In genomic region chr3:13566769-13567310, GRCh38 we compare ENCODE assay signal across 24 cellular contexts. TPM values are rescaled to one million over a fixed set of nuclear protein-coding genes. Genes with fewer than 3 reads are reported as not detected.
"Had no signal": no experiment of that assay in that cellular context is flagged by ENCODE, and none has a peak within 500 bp of the region (broad histone marks: within the 10 kb centered on the region; RNA-seq: fewer than 3 reads in every experiment).

No MANE protein-coding gene starts in this region.

- H3K4me3 ChIP-seq: coronary artery, left ventricle myocardium inferior, lower lobe of right lung, ovary, skin epidermis, suprapubic skin, thyroid gland had no signal

- FAIRE-seq: endothelial cell of umbilical vein, keratinocyte, urothelium cell line had no signal

- H3K9me3 Mint-ChIP-seq: endodermal cell; immature natural killer cell; memory B cell; natural killer cell treated with Interleukin-12 subunit alpha and Interleukin-12 subunit beta and Interleukin-15 and Interleukin-18, amount 100 ng/mL, for 72 hours; type B pancreatic cell had no signal

- ATAC-seq: foreskin keratinocyte; lower lobe of right lung; natural killer cell treated with Interleukin-12 subunit alpha and Interleukin-12 subunit beta and Interleukin-15 and Interleukin-18, amount 100 ng/mL, for 72 hours; sciatic nerve; stimulated activated naive CD8-positive, alpha-beta T cell treated with anti-CD3 and anti-CD28 coated beads, Interleukin-15, Interleukin-2, amounts not matched to agents 100 U/mL and 50 U/mL, for 24 hours had no signal

- H3K36me3 ChIP-seq: lower lobe of right lung, neutrophil, ovary, suprapubic skin, thyroid gland had no signal

- H3K27me3 Mint-ChIP-seq: type B pancreatic cell had no signal

- DNase-seq: effector CD4-positive, alpha-beta T cell; endodermal cell; foreskin keratinocyte; immature natural killer cell; lower lobe of right lung; midbrain; ovary; retina; stimulated activated CD4-positive, alpha-beta T cell treated with anti-CD3 and anti-CD28 coated beads, Interleukin-12 subunit alpha, Interleukin-12 subunit beta, amount 100 ng/mL, for 4 hours; stimulated activated naive CD8-positive, alpha-beta T cell treated with anti-CD3 and anti-CD28 coated beads, Interleukin-15, Interleukin-2, amounts not matched to agents 100 U/mL and 50 U/mL, for 24 hours; thyroid gland had no signal

- H3K4me1 ChIP-seq: foreskin keratinocyte, lower lobe of right lung, thyroid gland had no signal

- H3K27ac ChIP-seq: foreskin keratinocyte, lower lobe of right lung, neutrophil, ovary, suprapubic skin, thyroid gland had no signal

- H3K4me1 Mint-ChIP-seq: immature natural killer cell, memory B cell had no signal

- H3K27ac Mint-ChIP-seq: endodermal cell; immature natural killer cell; memory B cell; natural killer cell treated with Interleukin-12 subunit alpha and Interleukin-12 subunit beta and Interleukin-15 and Interleukin-18, amount 100 ng/mL, for 72 hours; progenitor cell of endocrine pancreas; type B pancreatic cell had no signal

- H3K9me3 ChIP-seq: left ventricle myocardium inferior, lower lobe of right lung, neutrophil, ovary, suprapubic skin, thyroid gland had no signal

- H3K27me3 ChIP-seq: foreskin keratinocyte, neutrophil, ovary, suprapubic skin, thyroid gland had no signal

- H3K4me3 Mint-ChIP-seq: endodermal cell; immature natural killer cell; memory B cell; natural killer cell treated with Interleukin-12 subunit alpha and Interleukin-12 subunit beta and Interleukin-15 and Interleukin-18, amount 100 ng/mL, for 72 hours; type B pancreatic cell had no signal

- H3K36me3 Mint-ChIP-seq: immature natural killer cell; memory B cell; natural killer cell treated with Interleukin-12 subunit alpha and Interleukin-12 subunit beta and Interleukin-15 and Interleukin-18, amount 100 ng/mL, for 72 hours; type B pancreatic cell had no signal

RNA-seq across cellular contexts. Expression of gene FBLN2, which starts 17.9 kb away (rescaled TPM):
- total RNA-seq: natural killer cell treated with Interleukin-12 subunit alpha and Interleukin-12 subunit beta and Interleukin-15 and Interleukin-18, amount 100 ng/mL, for 72 hours had no signal
